ENCODE assay signal across 8 cellular contexts in the genomic region with DNA sequence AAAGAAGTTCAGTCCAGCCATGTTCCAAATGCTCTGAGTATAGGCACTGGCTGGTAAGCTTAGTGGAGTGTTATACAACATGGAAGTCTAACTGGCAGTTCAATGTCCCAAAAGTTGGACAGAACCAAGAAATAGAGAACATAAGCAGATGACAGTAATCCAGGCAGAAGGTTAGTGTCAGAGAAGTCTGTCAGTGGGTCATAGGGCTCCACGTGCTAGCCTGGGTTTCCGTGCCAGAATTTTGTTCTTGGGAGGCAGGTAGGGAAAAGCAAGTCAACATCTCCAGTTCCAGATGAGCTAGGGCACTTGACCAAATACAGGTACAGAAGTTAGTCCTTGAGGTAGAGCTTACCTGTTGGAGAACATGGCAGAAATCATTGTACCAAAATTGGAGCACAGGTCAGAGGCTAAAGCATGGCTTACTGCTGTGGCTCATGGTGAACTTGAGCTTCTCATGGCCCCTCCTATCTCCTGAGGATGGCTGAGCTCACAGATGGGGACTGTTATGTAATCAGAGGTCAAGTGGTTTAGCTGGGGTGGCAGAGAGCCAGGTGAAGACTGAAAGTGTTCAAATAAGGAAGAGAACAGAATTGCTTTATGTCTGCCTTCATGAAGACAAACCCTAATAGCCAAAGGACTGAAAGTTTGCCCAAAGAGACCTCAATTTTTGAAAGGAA.
DNase-seq lines count a peak whose midpoint lies in the region; ATAC-seq, FAIRE-seq and TF ChIP-seq lines count a peak whose summit lies in the region.

No MANE protein-coding gene starts in this region.

- BruUV-seq in mammary epithelial cell (replicated peaks; lab: Mats Ljungman, UMichigan) = no TSS peak

- H3K4me2 ChIP-seq in mammary epithelial cell (ENCODE audit: insufficient read depth, low read depth, low read length) = peak overlapping the region; percentile 65
- H3K4me2 ChIP-seq in mesendoderm (ENCODE audit: low read length) = no peak overlapping the region

- H3K27me3 ChIP-seq in mammary epithelial cell (ENCODE audit: insufficient read depth, low read length) (no peaks in the 10 kb centered on the region), mesendoderm (ENCODE audit: insufficient read depth, low read length, poor library complexity) (no peaks in the 10 kb centered on the region)

- H2BK5ac ChIP-seq in mesendoderm (ENCODE audit: low read length) = no peak overlapping the region

- H3K18ac ChIP-seq in mesendoderm (ENCODE audit: low read length) = no peak overlapping the region

- dilution Hi-C loops in mammary epithelial cell (cut with HindIII; ENCODE audit: low sequenced_read_pairs) = no loop called here

- CTCF ChIA-PET in mammary epithelial cell (lab: Charles Lee; ENCODE audit: low non-redundant PET) = interaction anchor here (0.5 kb wide), 1 partner anchor 191 kb away, joined by 4 read pairs; no protein-coding TSS in a partner anchor

- no peak overlapping the region for H3K9ac ChIP-seq in mammary epithelial cell (ENCODE audit: insufficient read depth, low read length)
- H3K9ac ChIP-seq in mesendoderm (ENCODE audit: low read length) = no peak overlapping the region

- DNase-seq in DMS79 (lab: John Stamatoyannopoulos, UW) (peak; percentile 26), NCI-H2171 treated with DMSO at 0.1 percent for 48 hours (lab: John Stamatoyannopoulos, UW) (peak; percentile 91), mammary epithelial cell (peak; percentile 70), mucosa of gallbladder (ENCODE audit: low spot score) (peak; percentile 91), GM19239 (ENCODE audit: insufficient read length, low spot score) (no peak), mesendoderm (no peak)
- no peak for DNase-seq in central memory CD4-positive, alpha-beta T cell

- no peak overlapping the region for H4K5ac ChIP-seq in mesendoderm (ENCODE audit: low read length)

- peak overlapping the region; percentile 56 for H2AFZ ChIP-seq in mammary epithelial cell (ENCODE audit: low read depth, low read length)

- H3K4ac ChIP-seq in mesendoderm (ENCODE audit: low read depth, low read length) = no peak overlapping the region

- H3K23ac ChIP-seq in mesendoderm (ENCODE audit: low read length) = no peak overlapping the region

- no peaks in the 10 kb centered on the region for H3K36me3 ChIP-seq in mammary epithelial cell (ENCODE audit: insufficient read depth, low read length)
- H3K36me3 ChIP-seq in mesendoderm (ENCODE audit: control insufficient read depth, insufficient read depth, low read length) = no peaks in the 10 kb centered on the region

- no peaks in the 10 kb centered on the region for H4K20me1 ChIP-seq in mammary epithelial cell (ENCODE audit: insufficient read depth, low read length)

- no peaks in the 10 kb centered on the region for H3K79me1 ChIP-seq in mesendoderm (ENCODE audit: low read length)

- H3K79me2 ChIP-seq in mammary epithelial cell (ENCODE audit: insufficient read depth, low read length) (peaks cover 19% of the 10 kb centered on the region), mesendoderm (ENCODE audit: control insufficient read depth, insufficient read depth, low read length) (no peaks in the 10 kb centered on the region)

- H2BK15ac ChIP-seq in mesendoderm (replicated peaks; ENCODE audit: low read depth) = no peak overlapping the region

- 100% methylated on average over 2 of the region's 2 CpGs for WGBS in mammary epithelial cell (ENCODE audit: low coverage, missing lambda C conversion rate)
- WGBS in mesendoderm (ENCODE audit: extremely low coverage, insufficient coverage, low lambda C conversion rate) = no CpG with 5 or more reads among the region's 2 CpGs

- in situ Hi-C loops in mammary epithelial cell (cut with MboI; ENCODE audit: low sequenced_read_pairs in 2 of 2) = loop anchor here in 1 of 2 donors (25.0 kb wide), 1 partner anchor 91 kb away; no protein-coding TSS in a partner anchor

- TF ChIP-seq CTCF in mammary epithelial cell (conservative IDR thresholded peaks at IDR 0.05 in 1 of 2, IDR thresholded peaks at IDR 0.05 in 1 of 2; ENCODE audit: extremely low read depth in 1 of 2, insufficient read depth in 1 of 2, low read depth in 1 of 2, low read length in 2 of 2) = no peak

- no peaks in the 10 kb centered on the region for H3K9me3 ChIP-seq in mammary epithelial cell (replicated peaks; ENCODE audit: insufficient read depth, low read length)

- H3K56ac ChIP-seq in mesendoderm (ENCODE audit: low read length) = no peak overlapping the region

- H3K4me1 ChIP-seq in mammary epithelial cell (ENCODE audit: insufficient read depth, low read length) (peaks cover 30% of the 10 kb centered on the region), mesendoderm (ENCODE audit: control insufficient read depth, low read depth, low read length) (no peaks in the 10 kb centered on the region)

- intact Hi-C loops in mammary epithelial cell (cut with micrococcal nuclease) = no loop called here

- no peak overlapping the region for H4K8ac ChIP-seq in mesendoderm (ENCODE audit: low read depth, low read length)

- H2BK120ac ChIP-seq in mesendoderm (ENCODE audit: low read depth, low read length) = no peak overlapping the region

- peak overlapping the region; percentile 63 for H3K27ac ChIP-seq in mammary epithelial cell (ENCODE audit: insufficient read depth, low read depth, low read length)
- H3K27ac ChIP-seq in mesendoderm (ENCODE audit: low read depth, low read length) = no peak overlapping the region

- no peak for FAIRE-seq in GM19239 (lab: Jason Lieb, UNC)

- no peak overlapping the region for H3K4me3 ChIP-seq in mammary epithelial cell (replicated peaks in 1 of 3; ENCODE audit: insufficient read depth in 1 of 3, low read depth in 2 of 3, low read length in 3 of 3)
- no peak overlapping the region for H3K4me3 ChIP-seq in mesendoderm (ENCODE audit: low read length)

- H2AK5ac ChIP-seq in mesendoderm (ENCODE audit: low read length) = no peak overlapping the region

- no peak for ATAC-seq in GM21529 (IDR thresholded peaks at IDR 0.05; ENCODE audit: unreplicated experiment)

Comparison
In these comparisons a context has a peak if more than half of its experiments do, and no peak if none do; other contexts are left out.
1. DNase-seq: peak in DMS79 (single experiment), NCI-H2171 treated with DMSO at 0.1 percent for 48 hours (single experiment), mammary epithelial cell (single experiment) and mucosa of gallbladder (single experiment); none in GM19239 (single experiment), mesendoderm (single experiment) and central memory CD4-positive, alpha-beta T cell (single experiment).